ENCODE assay signal across 24 cellular contexts in genomic region chr2:169344736-169345506, GRCh38. TPM values are rescaled to one million over a fixed set of nuclear protein-coding genes. Genes with fewer than 3 reads are reported as not detected.
A peak's percentile ranks its signal among the peaks of the same experiment; 100 is the strongest.
DNase-seq lines count a peak whose midpoint lies in the region; ATAC-seq, FAIRE-seq and TF ChIP-seq lines count a peak whose summit lies in the region.
"Had no signal": no experiment of that assay in that cellular context is flagged by ENCODE, and none has a peak within 500 bp of the region (broad histone marks: within the 10 kb centered on the region; RNA-seq: fewer than 3 reads in every experiment).

No MANE protein-coding gene starts in this region.

- H3K27me3 ChIP-seq in mesenchymal stem cell (ENCODE audit: control insufficient read depth in 1 of 2, insufficient read depth in 1 of 2, low read length in 2 of 2) (peaks cover 0 to 5% of the 10 kb centered on the region in 2 experiments), heart left ventricle (peaks cover 0 to 6% (median 0%) of the 10 kb centered on the region in 9 donors)

- H3K36me3 Mint-ChIP-seq in immature natural killer cell = no peaks in the 10 kb centered on the region

- intact Hi-C loops in heart left ventricle (cut with DNase I) = no loop called here

- no peaks in the 10 kb centered on the region for H3K36me3 ChIP-seq in mesenchymal stem cell (ENCODE audit: control insufficient read depth in 1 of 2, insufficient read depth in 2 of 2, low read depth in 1 of 2, low read length in 2 of 2)
- no peaks in the 10 kb centered on the region for H3K36me3 ChIP-seq in heart left ventricle

- peaks cover 2% of the 10 kb centered on the region for H3K9me3 ChIP-seq in mesenchymal stem cell (ENCODE audit: control insufficient read depth, low read length)
- no peaks in the 10 kb centered on the region for H3K9me3 ChIP-seq in heart left ventricle

- H3K9me3 Mint-ChIP-seq in immature natural killer cell = no peaks in the 10 kb centered on the region

- no peak overlapping the region for H2BK12ac ChIP-seq in mesenchymal stem cell (ENCODE audit: low read length in 2 of 2)

- no peak overlapping the region for H4K91ac ChIP-seq in mesenchymal stem cell (ENCODE audit: low read length)

- no peak overlapping the region for H3K14ac ChIP-seq in mesenchymal stem cell (ENCODE audit: low read length in 2 of 2)

- H3K79me1 ChIP-seq in mesenchymal stem cell (replicated peaks; ENCODE audit: low read length, poor library complexity, severe bottlenecking) = no peaks in the 10 kb centered on the region

- no peak for DNase-seq in D721Med (ENCODE audit: insufficient read length, low spot score)
- peak; percentile 8 for DNase-seq in astrocyte of the hippocampus (ENCODE audit: low read depth, low spot score)
- no peak for DNase-seq in mesenchymal stem cell
- DNase-seq in substantia nigra (lab: John Stamatoyannopoulos, UW) = no peak
- no peak for DNase-seq in immature natural killer cell
- no peak for DNase-seq in heart left ventricle
- DNase-seq: AML-193, DND-41, IMR-90, NCI-H1417, NCI-H187, NCI-H345, NCI-H524 treated with DMSO at 0.1 percent for 48 hours, PC-3, RPMI8226, SHP77 treated with DMSO at 0.1 percent for 48 hours had no signal

- H3K27ac ChIP-seq in mesenchymal stem cell (ENCODE audit: low read length, poor library complexity, severe bottlenecking) (peak overlapping the region; percentile 43), substantia nigra (ENCODE audit: low read depth, low read length, poor library complexity, severe bottlenecking) (peak overlapping the region; percentile 91), heart left ventricle (no peak overlapping the region)
- H3K27ac ChIP-seq: 22Rv1, C4-2B, HL-60 had no signal

- no peak overlapping the region for H2BK120ac ChIP-seq in mesenchymal stem cell (ENCODE audit: low read depth, low read length)

- H3K23ac ChIP-seq in mesenchymal stem cell (ENCODE audit: low read length in 2 of 2) = no peak overlapping the region

- TF ChIP-seq POLR2A in heart left ventricle (IDR thresholded peaks at IDR 0.05) = no peak

- H3K9ac ChIP-seq in mesenchymal stem cell (ENCODE audit: low read length) = no peak overlapping the region

- H3K4me3 Mint-ChIP-seq in immature natural killer cell = no peak overlapping the region

- peak; percentile 94 for FAIRE-seq in D721Med (lab: Jason Lieb, UNC)
- FAIRE-seq: H54 had no signal

- peaks cover 3% of the 10 kb centered on the region for H3K4me1 ChIP-seq in mesenchymal stem cell (ENCODE audit: control insufficient read depth, insufficient read depth, low read depth, low read length)
- no peaks in the 10 kb centered on the region for H3K4me1 ChIP-seq in heart left ventricle

- H2AK5ac ChIP-seq in mesenchymal stem cell (ENCODE audit: low read length, severe bottlenecking) = no peak overlapping the region

- no peaks in the 10 kb centered on the region for H3K4me1 Mint-ChIP-seq in immature natural killer cell

- no peak overlapping the region for H3K4me3 ChIP-seq in mesenchymal stem cell (ENCODE audit: insufficient read depth in 1 of 2, low read depth in 1 of 2, low read length in 2 of 2)
- H3K4me3 ChIP-seq in heart left ventricle = no peak overlapping the region

- H2BK5ac ChIP-seq in mesenchymal stem cell (ENCODE audit: low read depth, low read length, poor library complexity, severe bottlenecking) = no peak overlapping the region

- no peak overlapping the region for H4K8ac ChIP-seq in mesenchymal stem cell (ENCODE audit: low read length)

- 83% methylated on average over 3 of the region's 5 CpGs for WGBS in mesenchymal stem cell
- WGBS in heart left ventricle, 4 donors = 77 to 78% (median 77%) methylated on average over 5 of the region's 5 CpGs

- H2BK15ac ChIP-seq in mesenchymal stem cell (ENCODE audit: low read depth, poor library complexity, severe bottlenecking) = no peak overlapping the region

- H2AFZ ChIP-seq in mesenchymal stem cell (ENCODE audit: low read depth, low read length) = no peak overlapping the region

- TF ChIP-seq CTCF in D721Med (IDR thresholded peaks at IDR 0.05; ENCODE audit: insufficient read depth, missing control alignments) = no peak
- no peak for TF ChIP-seq CTCF in heart left ventricle (IDR thresholded peaks at IDR 0.05)

- H3K4ac ChIP-seq in mesenchymal stem cell (ENCODE audit: low read depth in 1 of 2, low read length in 2 of 2) = no peak overlapping the region

- no peak overlapping the region for H3K27ac Mint-ChIP-seq in immature natural killer cell

- H3K18ac ChIP-seq in mesenchymal stem cell (ENCODE audit: low read depth in 1 of 2, low read length in 2 of 2) = no peak overlapping the region

- H3K4me2 ChIP-seq in mesenchymal stem cell (ENCODE audit: low read length, poor library complexity, severe bottlenecking) = no peak overlapping the region

- peaks cover 2 to 3% (median 2%) of the 10 kb centered on the region in 3 donors for H3K27me3 Mint-ChIP-seq in immature natural killer cell (ENCODE audit: low read depth in 3 of 3)

- ATAC-seq in GM21737 (IDR thresholded peaks at IDR 0.05; ENCODE audit: unreplicated experiment) (no peak), heart left ventricle (no peak), HG03354 (IDR thresholded peaks at IDR 0.05; ENCODE audit: poor library complexity, severe bottlenecking, unreplicated experiment) (no peak)
- ATAC-seq: PC-3 had no signal

RNA-seq across cellular contexts. Expression of gene LRP2, which starts 17.4 kb away (rescaled TPM):
- not detected for polyA plus RNA-seq in mesenchymal stem cell (2013, experiment 1 of 2)
- 0.05 TPM for polyA plus RNA-seq in mesenchymal stem cell (2013, experiment 2 of 2)
- not detected for polyA plus RNA-seq in immature natural killer cell
- 10 to 100 TPM in 1 of 9 donors, under 1 TPM in 4, not detected in 4; 0.04 to 13.6 (median 0.13) TPM for total RNA-seq in heart left ventricle
- polyA plus RNA-seq in heart left ventricle = under 1 TPM in 1 of 2 donors, not detected in 1; 0.01 TPM
- total RNA-seq: G401, IMR-90, M059J, PC-3 had no signal
- polyA plus RNA-seq: IMR-90 had no signal

Comparison
In these comparisons a context has a peak if more than half of its experiments do, and no peak if none do; other contexts are left out.
1. H3K27ac ChIP-seq: peak in mesenchymal stem cell (single experiment) and substantia nigra (single experiment); none in heart left ventricle (0 of 12).